1 cellular context compared by ENCODE assay signal in the genomic region with DNA sequence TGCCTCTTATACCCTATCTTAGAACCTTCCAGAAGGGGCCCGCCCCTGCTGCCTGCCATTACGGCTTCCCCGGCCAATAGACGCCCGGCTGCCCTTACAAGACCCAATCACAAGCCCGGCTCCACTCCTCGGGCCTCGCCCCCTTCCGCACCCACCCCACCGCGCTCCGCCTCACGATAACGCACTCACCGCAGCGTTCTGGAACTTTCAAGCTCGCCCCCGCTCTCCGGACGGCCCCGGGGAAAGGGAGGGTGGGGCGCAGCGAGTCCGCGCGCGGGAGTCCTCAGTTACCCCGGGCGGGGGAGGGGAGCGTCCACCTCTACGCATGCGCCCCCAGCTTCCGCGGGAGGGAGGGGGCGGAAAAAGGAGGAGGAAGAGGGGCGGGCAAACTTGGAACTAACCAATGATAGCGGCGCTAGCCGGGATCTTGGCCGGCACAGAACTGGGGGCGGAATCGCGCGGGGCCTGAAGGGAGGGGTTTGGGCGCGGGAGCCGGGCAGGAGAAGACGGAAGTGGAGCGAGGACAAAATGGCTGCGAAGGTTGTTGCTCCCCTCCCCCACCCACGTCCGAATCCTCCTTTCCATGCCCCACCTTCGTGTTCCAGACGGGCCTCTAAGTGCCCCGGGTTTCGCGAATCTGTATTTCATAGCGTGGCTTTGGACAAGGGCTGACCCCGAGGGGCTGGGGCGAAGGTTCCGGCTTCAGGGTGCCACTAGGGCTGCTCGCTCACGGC.
TF ChIP-seq lines count a peak whose summit lies in the region.

No MANE protein-coding gene starts in this region.

TF ChIP-seq in GM23338, 12 proteins besides CTCF, POLR2A, EP300 and RAD21:
- 0 out of 2 replicates have a peak, but pooled peaks have one; percentile 41 for TF ChIP-seq ETS1 (IDR thresholded peaks at IDR 0.05)
- TF ChIP-seq JUNB (IDR thresholded peaks at IDR 0.05; ENCODE audit: unreplicated experiment): no peak
- TF ChIP-seq ZNF331 (CRISPR knock-in tag; IDR thresholded peaks at IDR 0.05; ENCODE audit: low read depth): no peak
- 0 out of 2 replicates have a peak, but pooled peaks have one; percentile 16 for TF ChIP-seq CREB1 (CRISPR knock-in tag; IDR thresholded peaks at IDR 0.05; ENCODE audit: low read depth)
- peak; percentile 50 for TF ChIP-seq POLR2AphosphoS5 (IDR thresholded peaks at IDR 0.05; ENCODE audit: low read depth)
